Comparison of ENCODE assay signal across 17 cellular contexts in the genomic region with DNA sequence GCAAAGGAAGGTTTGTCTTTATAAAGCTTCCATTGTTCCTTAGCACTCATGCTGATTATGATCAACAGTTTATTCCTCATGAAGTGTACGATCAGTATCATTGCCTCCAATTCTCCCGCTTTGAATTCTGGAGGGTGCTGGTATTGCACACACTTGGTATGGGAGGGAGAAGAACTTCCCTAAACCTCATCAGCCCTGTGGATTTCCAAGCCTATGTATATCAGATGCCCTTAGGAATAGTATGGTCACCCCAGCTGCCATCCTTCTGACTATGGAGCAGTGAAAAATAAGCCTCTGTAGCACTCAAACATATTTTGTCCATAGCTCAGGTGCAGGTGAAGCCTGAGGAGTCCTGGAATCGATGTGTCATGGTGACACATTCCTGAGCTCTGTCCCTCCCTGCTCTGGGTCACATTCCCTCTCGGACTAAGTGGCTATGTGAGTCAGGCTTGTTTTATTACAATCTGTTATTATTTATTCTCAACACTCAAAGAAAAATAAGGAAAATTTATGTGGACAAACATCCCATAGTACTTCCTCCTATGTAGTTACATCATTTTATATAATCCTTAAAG. TPM values are rescaled to one million over a fixed set of nuclear protein-coding genes. Genes with fewer than 3 reads are reported as not detected.
DNase-seq lines count a peak whose midpoint lies in the region; ATAC-seq and TF ChIP-seq lines count a peak whose summit lies in the region.
"Had no signal": no experiment of that assay in that cellular context is flagged by ENCODE, and none has a peak within 500 bp of the region (broad histone marks: within the 10 kb centered on the region; RNA-seq: fewer than 3 reads in every experiment).

No MANE protein-coding gene starts in this region.

- H3K27me3 ChIP-seq in PC-9 (ENCODE audit: insufficient read depth, low read depth) (no peaks in the 10 kb centered on the region), foreskin keratinocyte (no peaks in the 10 kb centered on the region), upper lobe of right lung (no peaks in the 10 kb centered on the region)

- BruUV-seq in PC-9 (replicated peaks; lab: Mats Ljungman, UMichigan), result no TSS peak

- peak overlapping the region; percentile 12; the same call in 1 of the 2 replicates for H3K4me3 ChIP-seq in PC-9
- H3K4me3 ChIP-seq in upper lobe of right lung, result no peak overlapping the region

- peaks cover 46% of the 10 kb centered on the region for H3F3A ChIP-seq in PC-9 (ENCODE audit: insufficient read depth, low read depth)

- no peaks in the 10 kb centered on the region for H3K9me3 ChIP-seq in PC-9 (ENCODE audit: insufficient read depth, low read depth)
- no peaks in the 10 kb centered on the region for H3K9me3 ChIP-seq in upper lobe of right lung

- H3K36me3 ChIP-seq in PC-9 (ENCODE audit: low read depth) (0 out of 2 replicates have a peak, but pooled peaks cover 10% of the 10 kb centered on the region), upper lobe of right lung (no peaks in the 10 kb centered on the region)

- H2AFZ ChIP-seq in PC-9, result no peak overlapping the region

- POLR2A ChIA-PET in PC-9 (lab: Charles Lee; ENCODE audit: unreplicated experiment), result interaction anchor here (0.5 to 1.1 kb wide), 5 partner anchors 26 to 211 kb away, joined by 4 to 9 read pairs (median 5); partner anchors contain the start of gene UTP14A

- peak; percentile 48 for DNase-seq in DMS53 (lab: John Stamatoyannopoulos, UW)
- DNase-seq in DMS53 treated with DMSO at 0.1 percent for 48 hours (lab: John Stamatoyannopoulos, UW; ENCODE audit: unreplicated experiment), result no peak
- peak; percentile 73 to 95 for DNase-seq in PC-9
- DNase-seq in foreskin keratinocyte, result no peak
- no peak for DNase-seq in upper lobe of right lung
- DNase-seq in amniotic stem cell (lab: John Stamatoyannopoulos, UW), result no peak
- DNase-seq in GF-D8 (lab: John Stamatoyannopoulos, UW), result no peak
- no peak for DNase-seq in stimulated activated naive CD4-positive, alpha-beta T cell (lab: John Stamatoyannopoulos, UW)
- DNase-seq: C1 segment of cervical spinal cord, DMS79 treated with DMSO at 0.1 percent for 48 hours, GDM1, HCEC 1CT, NCI-H1436 treated with DMSO at 0.1 percent for 48 hours, NCI-H2081 treated with DMSO at 0.1 percent for 48 hours, NCI-H226, Right ventricle myocardium superior had no signal

- peaks cover 6% of the 10 kb centered on the region for H4K20me1 ChIP-seq in PC-9 (ENCODE audit: insufficient read depth)

- H3K9me2 ChIP-seq in PC-9 (ENCODE audit: insufficient read depth), result no peaks in the 10 kb centered on the region

- TF ChIP-seq CTCF in PC-9 (conservative IDR thresholded peaks at IDR 0.05) (no peak), foreskin keratinocyte (conservative IDR thresholded peaks at IDR 0.05) (no peak), upper lobe of right lung (IDR thresholded peaks at IDR 0.05) (no peak)

- CTCF ChIA-PET in PC-9 (lab: Charles Lee), result no interaction called here

- H3K27ac ChIP-seq in PC-9, result peak overlapping the region; percentile 97
- no peak overlapping the region for H3K27ac ChIP-seq in foreskin keratinocyte
- H3K27ac ChIP-seq in upper lobe of right lung, result no peak overlapping the region
- H3K27ac ChIP-seq: 22Rv1 had no signal

- H3K79me2 ChIP-seq in PC-9 (ENCODE audit: low read depth), result peaks cover 28% of the 10 kb centered on the region

- peak overlapping the region; percentile 75 for H3K4me2 ChIP-seq in PC-9

- peaks cover 55% of the 10 kb centered on the region for H3K4me1 ChIP-seq in PC-9 (replicated peaks; ENCODE audit: insufficient read depth)
- no peaks in the 10 kb centered on the region for H3K4me1 ChIP-seq in foreskin keratinocyte
- no peaks in the 10 kb centered on the region for H3K4me1 ChIP-seq in upper lobe of right lung

- intact Hi-C loops in PC-9 (cut with micrococcal nuclease; ENCODE audit: unreplicated experiment), result loop anchor here (1.0 kb wide), 1 partner anchor 61 kb away; the partner anchor contains the start of gene UTP14A
- intact Hi-C loops in upper lobe of right lung (cut with DNase I), result no loop called here

- ATAC-seq in foreskin keratinocyte (peak; percentile 18), upper lobe of right lung (peak; percentile 21)

RNA-seq across cellular contexts. Expression of gene ZDHHC9, which starts 2.0 kb away (rescaled TPM):
- total RNA-seq in PC-9 (2021), result 84.2 and 108 TPM in 2 replicates
- total RNA-seq in foreskin keratinocyte, result 18.9 and 23.0 TPM in 2 replicates
- 15.7 and 17.7 TPM in 2 replicates for polyA plus RNA-seq in foreskin keratinocyte
- total RNA-seq in upper lobe of right lung, result 48.4 TPM

Comparison
In these comparisons a context has a peak if more than half of its experiments do, and no peak if none do; other contexts are left out.
1. DNase-seq: peak in DMS53 (single experiment) and PC-9 (2 of 2); none in DMS53 treated with DMSO at 0.1 percent for 48 hours (single experiment), foreskin keratinocyte (0 of 2), upper lobe of right lung (single experiment), amniotic stem cell (single experiment), GF-D8 (single experiment) and stimulated activated naive CD4-positive, alpha-beta T cell (0 of 6).